ENCODE assay signal across 13 cellular contexts in genomic region chr15:31811641-31812040, GRCh38.
DNase-seq lines count a peak whose midpoint lies in the region; ATAC-seq lines count a peak whose summit lies in the region.
"Had no signal": no experiment of that assay in that cellular context is flagged by ENCODE, and none has a peak within 500 bp of the region (broad histone marks: within the 10 kb centered on the region; RNA-seq: fewer than 3 reads in every experiment).

No MANE protein-coding gene starts in this region.

- DNase-seq in midbrain (lab: John Stamatoyannopoulos, UW): peak; percentile 86
- DNase-seq in superior temporal gyrus (ENCODE audit: extremely low spot score): peak; percentile 85
- no peak for DNase-seq in NCI-H510A (lab: John Stamatoyannopoulos, UW)
- DNase-seq in stimulated activated naive CD4-positive, alpha-beta T cell (lab: John Stamatoyannopoulos, UW): no peak
- DNase-seq: DMS 273 treated with DMSO at 0.1 percent for 48 hours, NCI-H1930, NCI-H2171, NCI-H82, Peyer's patch, SHP77 treated with DMSO at 0.1 percent for 48 hours had no signal

- no peak for ATAC-seq in HG02884 (IDR thresholded peaks at IDR 0.05; ENCODE audit: unreplicated experiment)

- H3K27ac ChIP-seq in angular gyrus (ENCODE audit: low read depth, low read length) (peak overlapping the region; percentile 83), cingulate gyrus (ENCODE audit: low read depth, low read length) (peak overlapping the region; percentile 91)
- H3K27ac ChIP-seq: Peyer's patch had no signal

Comparison
In these comparisons a context has a peak if more than half of its experiments do, and no peak if none do; other contexts are left out.
1. DNase-seq: peak in midbrain (single experiment) and superior temporal gyrus (single experiment); none in NCI-H510A (single experiment) and stimulated activated naive CD4-positive, alpha-beta T cell (0 of 6).